Comparison of ENCODE assay signal across 13 cellular contexts in genomic region chr3:15375461-15376000, GRCh38.
"Had no signal": no experiment of that assay in that cellular context is flagged by ENCODE, and none has a peak within 500 bp of the region (broad histone marks: within the 10 kb centered on the region; RNA-seq: fewer than 3 reads in every experiment).

No MANE protein-coding gene starts in this region.

- H3K4me1 ChIP-seq: colonic mucosa had no signal

- H3K27me3 ChIP-seq: cardiac muscle cell, colonic mucosa, stomach had no signal

- H3K4me3 ChIP-seq: cardiac muscle cell, colonic mucosa, lung, stomach, thoracic aorta had no signal

- H3K36me3 ChIP-seq: cardiac muscle cell, colonic mucosa, stomach, thoracic aorta had no signal

- H3K4me3 Mint-ChIP-seq: nephron progenitor cell had no signal

- ATAC-seq: left cardiac atrium had no signal

- DNase-seq: activated CD4-positive, alpha-beta T cell treated with anti-CD3 and anti-CD28 coated beads, Interleukin-2, amount 50 U/mL, for 4 hours; activated effector memory CD4-positive, alpha-beta T cell treated with Interleukin-2 at 50 U/mL for 16 hours; activated T-cell treated with anti-CD3 and anti-CD28 coated beads for 4 hours; colonic mucosa; foreskin melanocyte; left cardiac atrium; nephron progenitor cell; stimulated activated CD4-positive, alpha-beta T cell treated with anti-CD3 and anti-CD28 coated beads, Interleukin-12 subunit alpha, Interleukin-12 subunit beta, amount 100 ng/mL, for 4 hours; stimulated activated CD4-positive, alpha-beta T cell treated with anti-CD3 and anti-CD28 coated beads, Interleukin-2, amount 100 ng/mL, for 48 hours; stomach had no signal

- H3K4me1 Mint-ChIP-seq: nephron progenitor cell had no signal

- H3K27ac ChIP-seq: cardiac muscle cell, colonic mucosa, stomach, thoracic aorta had no signal

- H3K9me3 ChIP-seq: colonic mucosa, stomach, thoracic aorta had no signal

- H3K27ac Mint-ChIP-seq: nephron progenitor cell had no signal
